13 cellular contexts compared by ENCODE assay signal in the genomic region with DNA sequence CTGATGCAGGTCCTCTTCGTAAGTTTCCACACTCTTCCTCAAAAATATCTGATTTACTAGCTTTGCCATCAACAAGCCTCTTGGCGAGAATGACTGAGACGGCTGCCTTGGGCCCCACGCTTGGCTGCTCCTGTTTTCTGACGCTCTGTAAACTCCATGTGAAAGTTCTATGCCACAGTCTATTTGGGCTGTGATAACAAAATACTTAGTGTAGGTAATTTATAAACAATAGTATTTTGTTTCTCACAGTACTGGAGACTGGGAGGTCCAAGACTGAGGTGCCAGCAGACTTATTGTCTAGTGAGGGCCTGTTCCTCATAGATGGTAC.
DNase-seq lines count a peak whose midpoint lies in the region; ATAC-seq and TF ChIP-seq lines count a peak whose summit lies in the region.
"Had no signal": no experiment of that assay in that cellular context is flagged by ENCODE, and none has a peak within 500 bp of the region (broad histone marks: within the 10 kb centered on the region; RNA-seq: fewer than 3 reads in every experiment).

No MANE protein-coding gene starts in this region.

- H3K4me3 ChIP-seq in adrenal gland: no peak overlapping the region
- H3K4me3 ChIP-seq in thyroid gland (replicated peaks in 1 of 3): no peak overlapping the region

- H3K27me3 Mint-ChIP-seq in activated naive CD4-positive, alpha-beta T cell treated with anti-CD3 and anti-CD28 coated beads for 36 hours (ENCODE audit: low read depth): no peaks in the 10 kb centered on the region
- H3K27me3 Mint-ChIP-seq in activated naive CD4-positive, alpha-beta T cell treated with anti-CD3 and anti-CD28 coated beads, Interleukin-2, amount 10 ng/mL, durations not matched to agents 7 days and 5 days: no peaks in the 10 kb centered on the region

- TF ChIP-seq POLR2A in adrenal gland (IDR thresholded peaks at IDR 0.05): no peak
- TF ChIP-seq POLR2A in thyroid gland (IDR thresholded peaks at IDR 0.05): no peak

- TF ChIP-seq CTCF in adrenal gland (IDR thresholded peaks at IDR 0.05): no peak
- no peak for TF ChIP-seq CTCF in thyroid gland (IDR thresholded peaks at IDR 0.05)

- H3K4me1 ChIP-seq in adrenal gland (replicated peaks in 1 of 2) (peaks cover 8 to 33% of the 10 kb centered on the region in 2 donors), thyroid gland (peaks cover 25% of the 10 kb centered on the region in 2 donors)

- WGBS in adrenal gland, 4 donors: 76 to 88% (median 81%) methylated on average over 5 of the region's 5 CpGs
- 21 to 38% methylated on average over 5 of the region's 5 CpGs for WGBS in thyroid gland, 2 donors

- H3K27me3 ChIP-seq in adrenal gland (no peaks in the 10 kb centered on the region), thyroid gland (no peaks in the 10 kb centered on the region)

- H3K36me3 ChIP-seq in adrenal gland (replicated peaks in 1 of 2): no peaks in the 10 kb centered on the region
- H3K36me3 ChIP-seq in thyroid gland: no peaks in the 10 kb centered on the region

- H3K9me3 ChIP-seq in adrenal gland (replicated peaks in 1 of 3) (peaks cover 0 to 6% (median 0%) of the 10 kb centered on the region in 3 donors), thyroid gland (no peaks in the 10 kb centered on the region)

- peak; percentile 13 for ATAC-seq in HG02852 (IDR thresholded peaks at IDR 0.05; ENCODE audit: unreplicated experiment)

- H3K4me1 Mint-ChIP-seq in activated naive CD4-positive, alpha-beta T cell treated with anti-CD3 and anti-CD28 coated beads for 36 hours (ENCODE audit: low read depth): peaks cover 19% of the 10 kb centered on the region
- peaks cover 4% of the 10 kb centered on the region for H3K4me1 Mint-ChIP-seq in activated naive CD4-positive, alpha-beta T cell treated with anti-CD3 and anti-CD28 coated beads, Interleukin-2, amount 10 ng/mL, durations not matched to agents 7 days and 5 days

- H3K36me3 Mint-ChIP-seq in activated naive CD4-positive, alpha-beta T cell treated with anti-CD3 and anti-CD28 coated beads for 36 hours (ENCODE audit: low read depth): peaks cover 60% of the 10 kb centered on the region
- peaks cover 85% of the 10 kb centered on the region for H3K36me3 Mint-ChIP-seq in activated naive CD4-positive, alpha-beta T cell treated with anti-CD3 and anti-CD28 coated beads, Interleukin-2, amount 10 ng/mL, durations not matched to agents 7 days and 5 days

- peak overlapping the region; percentile 3 for H3K27ac Mint-ChIP-seq in activated naive CD4-positive, alpha-beta T cell treated with anti-CD3 and anti-CD28 coated beads for 36 hours
- no peak overlapping the region for H3K27ac Mint-ChIP-seq in activated naive CD4-positive, alpha-beta T cell treated with anti-CD3 and anti-CD28 coated beads, Interleukin-2, amount 10 ng/mL, durations not matched to agents 7 days and 5 days
- H3K27ac Mint-ChIP-seq: nephron had no signal

- H3K4me3 Mint-ChIP-seq in activated naive CD4-positive, alpha-beta T cell treated with anti-CD3 and anti-CD28 coated beads for 36 hours: no peak overlapping the region
- H3K4me3 Mint-ChIP-seq in activated naive CD4-positive, alpha-beta T cell treated with anti-CD3 and anti-CD28 coated beads, Interleukin-2, amount 10 ng/mL, durations not matched to agents 7 days and 5 days: no peak overlapping the region
- H3K4me3 Mint-ChIP-seq: nephron had no signal

- DNase-seq in activated naive CD4-positive, alpha-beta T cell treated with anti-CD3 and anti-CD28 coated beads for 36 hours: no peak
- DNase-seq in activated naive CD4-positive, alpha-beta T cell treated with anti-CD3 and anti-CD28 coated beads, Interleukin-2, amount 10 ng/mL, durations not matched to agents 7 days and 5 days: no peak
- DNase-seq in adrenal gland (no peak), thyroid gland (peak; percentile 67 to 69), H4 (ENCODE audit: low spot score) (no peak), HT-29 (ENCODE audit: low spot score) (no peak)
- DNase-seq in activated CD4-positive, alpha-beta T cell treated with anti-CD3 and anti-CD28 coated beads for 4 hours: no peak
- DNase-seq: activated CD8-positive, alpha-beta memory T cell treated with anti-CD3 and anti-CD28 coated beads, Interleukin-2, amount 50 U/mL, for 48 hours; GF-D8; NCI-H748 treated with DMSO at 0.1 percent for 48 hours; SW 1271 had no signal

- intact Hi-C loops in activated naive CD4-positive, alpha-beta T cell treated with anti-CD3 and anti-CD28 coated beads for 36 hours (cut with micrococcal nuclease): no loop called here
- intact Hi-C loops in adrenal gland (cut with DNase I) (no loop called here), thyroid gland (cut with DNase I) (loop anchor here (10.0 kb wide), 1 partner anchor 121 kb away; a partner anchor contains a TSS)

- H3K9me3 Mint-ChIP-seq in activated naive CD4-positive, alpha-beta T cell treated with anti-CD3 and anti-CD28 coated beads for 36 hours: peaks cover 4% of the 10 kb centered on the region
- peaks cover 5% of the 10 kb centered on the region for H3K9me3 Mint-ChIP-seq in activated naive CD4-positive, alpha-beta T cell treated with anti-CD3 and anti-CD28 coated beads, Interleukin-2, amount 10 ng/mL, durations not matched to agents 7 days and 5 days

- CTCF ChIA-PET in activated naive CD4-positive, alpha-beta T cell treated with anti-CD3 and anti-CD28 coated beads for 36 hours (lab: Charles Lee): interaction anchor here (0.5 kb wide), 1 partner anchor 41 kb away, joined by 3 read pairs; no protein-coding TSS in a partner anchor
- CTCF ChIA-PET in activated naive CD4-positive, alpha-beta T cell treated with anti-CD3 and anti-CD28 coated beads, Interleukin-2, amount 10 ng/mL, durations not matched to agents 7 days and 5 days (lab: Charles Lee): interaction anchor here (1.0 to 1.7 kb wide), 2 partner anchors 15 to 125 kb away, joined by 4 read pairs; no protein-coding TSS in a partner anchor

- H3K27ac ChIP-seq in adrenal gland (peak overlapping the region in 3 of 5 donors; percentile 21 to 87 (median 66)), thyroid gland (peak overlapping the region; percentile 32 to 43 (median 35))

Comparison
In these comparisons a context has a peak if more than half of its experiments do, and no peak if none do; other contexts are left out.
1. DNase-seq: peak in thyroid gland (2 of 2); none in activated naive CD4-positive, alpha-beta T cell treated with anti-CD3 and anti-CD28 coated beads for 36 hours (single experiment), activated naive CD4-positive, alpha-beta T cell treated with anti-CD3 and anti-CD28 coated beads, Interleukin-2, amount 10 ng/mL, durations not matched to agents 7 days and 5 days (single experiment), adrenal gland (0 of 7), H4 (single experiment), activated CD4-positive, alpha-beta T cell treated with anti-CD3 and anti-CD28 coated beads for 4 hours (0 of 2) and HT-29 (single experiment).